Comparison of ENCODE assay signal across 8 cellular contexts in genomic region chr12:116508145-116509121, GRCh38. TPM values are rescaled to one million over a fixed set of nuclear protein-coding genes. Genes with fewer than 3 reads are reported as not detected.
DNase-seq lines count a peak whose midpoint lies in the region; ATAC-seq and TF ChIP-seq lines count a peak whose summit lies in the region.

No MANE protein-coding gene starts in this region.

- H3K27me3 Mint-ChIP-seq in effector memory CD8-positive, alpha-beta T cell: peaks cover 24 to 84% of the 10 kb centered on the region in 2 donors

- 8 to 11% methylated on average over 15 to 51 of the region's 60 CpGs for WGBS in upper lobe of left lung, 2 donors

- ATAC-seq in effector memory CD8-positive, alpha-beta T cell (replicated peaks): peak; percentile 21
- ATAC-seq in upper lobe of left lung (ENCODE audit: low FRiP score in 2 of 2) (peak in 1 of 2 donors; percentile 70), GM21526 (IDR thresholded peaks at IDR 0.05; ENCODE audit: low FRiP score, unreplicated experiment) (no peak)

- peak overlapping the region; percentile 38; the same call in 1 of the 2 replicates for H3K9ac ChIP-seq in OCI-LY3 (ENCODE audit: low read length)

- H3K4me3 Mint-ChIP-seq in effector memory CD8-positive, alpha-beta T cell: peak overlapping the region; percentile 53 to 59

- H3K27ac ChIP-seq in OCI-LY3 (ENCODE audit: low read length) (no peak overlapping the region), muscle layer of duodenum (ENCODE audit: low read length) (no peak overlapping the region), upper lobe of left lung (peak overlapping the region in 1 of 4 donors; percentile 40)

- H3K4me1 Mint-ChIP-seq in effector memory CD8-positive, alpha-beta T cell (ENCODE audit: low read depth in 2 of 2): peaks cover 0 to 6% of the 10 kb centered on the region in 2 donors

- peak overlapping the region; percentile 78 for H3K4me2 ChIP-seq in OCI-LY3 (ENCODE audit: low read length)

- H3K36me3 Mint-ChIP-seq in effector memory CD8-positive, alpha-beta T cell (ENCODE audit: insufficient read depth): no peaks in the 10 kb centered on the region

- H3K4me3 ChIP-seq in OCI-LY3 (ENCODE audit: low read length): peak overlapping the region; percentile 73
- H3K4me3 ChIP-seq in muscle layer of duodenum (ENCODE audit: low read depth in 1 of 2, low read length in 2 of 2): peak overlapping the region; percentile 30 to 51
- H3K4me3 ChIP-seq in upper lobe of left lung: peak overlapping the region; percentile 25 to 50 (median 42)

- peaks cover 30% of the 10 kb centered on the region for H3K27me3 ChIP-seq in OCI-LY3 (ENCODE audit: low read depth, low read length)
- H3K27me3 ChIP-seq in muscle layer of duodenum (ENCODE audit: low read depth, low read length): no peaks in the 10 kb centered on the region
- H3K27me3 ChIP-seq in upper lobe of left lung: no peaks in the 10 kb centered on the region

- no peak for TF ChIP-seq EP300 in upper lobe of left lung (IDR thresholded peaks at IDR 0.05)

- no peaks in the 10 kb centered on the region for H3K36me3 ChIP-seq in OCI-LY3 (replicated peaks; ENCODE audit: low read depth, low read length)
- no peaks in the 10 kb centered on the region for H3K36me3 ChIP-seq in muscle layer of duodenum (ENCODE audit: control insufficient read depth in 1 of 2, insufficient read depth in 2 of 2, low read length in 2 of 2)
- H3K36me3 ChIP-seq in upper lobe of left lung: no peaks in the 10 kb centered on the region

- no peaks in the 10 kb centered on the region for H3K9me3 Mint-ChIP-seq in effector memory CD8-positive, alpha-beta T cell

- H3K9me3 ChIP-seq in OCI-LY3 (ENCODE audit: insufficient read depth, low read length): no peaks in the 10 kb centered on the region
- H3K9me3 ChIP-seq in muscle layer of duodenum (ENCODE audit: control insufficient read depth in 1 of 2, low read length in 2 of 2): no peaks in the 10 kb centered on the region
- no peaks in the 10 kb centered on the region for H3K9me3 ChIP-seq in upper lobe of left lung

- H2AFZ ChIP-seq in OCI-LY3 (ENCODE audit: low read depth, low read length): peak overlapping the region; percentile 62

- H3K4me1 ChIP-seq in OCI-LY3 (ENCODE audit: low read length): peaks cover 5% of the 10 kb centered on the region; the same call in 1 of the 2 replicates
- H3K4me1 ChIP-seq in muscle layer of duodenum (ENCODE audit: control insufficient read depth in 1 of 2, insufficient read depth in 2 of 2, low read length in 2 of 2): peaks cover 0 to 5% of the 10 kb centered on the region in 2 donors
- peaks cover 8 to 18% (median 13%) of the 10 kb centered on the region in 4 donors for H3K4me1 ChIP-seq in upper lobe of left lung

- CTCF ChIA-PET in GM10248 (lab: Yijun Ruan, JAX): interaction anchor here (1.1 to 1.5 kb wide), 2 partner anchors 15 to 22 kb away, joined by 3 read pairs; no protein-coding TSS in a partner anchor

- TF ChIP-seq CTCF in GM10248 (IDR thresholded peaks at IDR 0.05; ENCODE audit: control extremely low read depth, extremely low read depth, low read depth, missing control alignments) (no peak), OCI-LY3 (IDR thresholded peaks at IDR 0.05; ENCODE audit: low read depth, low read length) (no peak), upper lobe of left lung (IDR thresholded peaks at IDR 0.05) (no peak)

- DNase-seq in GM10248 (ENCODE audit: extremely low spot score) (peak; percentile 31), upper lobe of left lung (peak; percentile 26 to 92), DMS153 treated with DMSO at 0.1 percent for 48 hours (lab: John Stamatoyannopoulos, UW; ENCODE audit: unreplicated experiment) (no peak), NOMO-1 treated with DMSO at 0.1 percent for 48 hours (lab: John Stamatoyannopoulos, UW; ENCODE audit: unreplicated experiment) (no peak)
- DNase-seq in effector memory CD8-positive, alpha-beta T cell: no peak

- H3K79me2 ChIP-seq in OCI-LY3 (ENCODE audit: low read length): no peaks in the 10 kb centered on the region

- POLR2A ChIA-PET in GM10248 (lab: Yijun Ruan, JAX): no interaction called here

- no peak for TF ChIP-seq POLR2A in upper lobe of left lung (IDR thresholded peaks at IDR 0.05)

- no peak overlapping the region for H3K27ac Mint-ChIP-seq in effector memory CD8-positive, alpha-beta T cell

- H4K20me1 ChIP-seq in OCI-LY3 (ENCODE audit: insufficient read depth, low read length): no peaks in the 10 kb centered on the region

RNA-seq across cellular contexts. Expression of gene MAP1LC3B2, which starts 50.7 kb away (rescaled TPM):
- total RNA-seq in upper lobe of left lung: 1 to 10 TPM in 4 of 6 donors, not detected in 2; 1.5 to 5.7 (median 2.5) TPM

Comparison
In these comparisons a context has a peak if more than half of its experiments do, and no peak if none do; other contexts are left out.
1. DNase-seq: peak in GM10248 (single experiment) and upper lobe of left lung (2 of 2); none in effector memory CD8-positive, alpha-beta T cell (0 of 3), DMS153 treated with DMSO at 0.1 percent for 48 hours (single experiment) and NOMO-1 treated with DMSO at 0.1 percent for 48 hours (single experiment).
2. Peak in every context shown above with its lines, with median percentiles within 50 percentile points of each other: H3K4me3 ChIP-seq.